In genomic region chr19:18233224-18233825, GRCh38 we compare ENCODE assay signal across 1 cellular context.
TF ChIP-seq lines count a peak whose summit lies in the region.

No MANE protein-coding gene starts in this region.

TF ChIP-seq in K562, 482 proteins besides CTCF, POLR2A, EP300 and RAD21 (continued from another document and continues in another):
- peak; percentile 31; the same call in 1 of the 2 replicates for TF ChIP-seq ZBTB2 (IDR thresholded peaks at IDR 0.05)
- TF ChIP-seq ZNF224 (CRISPR knock-in tag; IDR thresholded peaks at IDR 0.05) = peak; percentile 44; the same call in 1 of the 2 replicates
- peak; percentile 26; the same call in 1 of the 2 replicates for TF ChIP-seq CC2D1A (IDR thresholded peaks at IDR 0.05)
- 0 out of 2 replicates have a peak, but pooled peaks have one; percentile 38 for TF ChIP-seq NFE2 (IDR thresholded peaks at IDR 0.05; ENCODE audit: low read depth)
- TF ChIP-seq PCBP1 (IDR thresholded peaks at IDR 0.05; ENCODE audit: low read depth, low read length, poor library complexity, severe bottlenecking) = peak; percentile 15
- no peak for TF ChIP-seq TAF15 (IDR thresholded peaks at IDR 0.05; ENCODE audit: low read depth, low read length)
- TF ChIP-seq, protein P1, sequence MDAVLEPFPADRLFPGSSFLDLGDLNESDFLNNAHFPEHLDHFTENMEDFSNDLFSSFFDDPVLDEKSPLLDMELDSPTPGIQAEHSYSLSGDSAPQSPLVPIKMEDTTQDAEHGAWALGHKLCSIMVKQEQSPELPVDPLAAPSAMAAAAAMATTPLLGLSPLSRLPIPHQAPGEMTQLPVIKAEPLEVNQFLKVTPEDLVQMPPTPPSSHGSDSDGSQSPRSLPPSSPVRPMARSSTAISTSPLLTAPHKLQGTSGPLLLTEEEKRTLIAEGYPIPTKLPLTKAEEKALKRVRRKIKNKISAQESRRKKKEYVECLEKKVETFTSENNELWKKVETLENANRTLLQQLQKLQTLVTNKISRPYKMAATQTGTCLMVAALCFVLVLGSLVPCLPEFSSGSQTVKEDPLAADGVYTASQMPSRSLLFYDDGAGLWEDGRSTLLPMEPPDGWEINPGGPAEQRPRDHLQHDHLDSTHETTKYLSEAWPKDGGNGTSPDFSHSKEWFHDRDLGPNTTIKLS (IDR thresholded peaks at IDR 0.05; ENCODE audit: borderline replicate concordance, low read depth) = 0 out of 2 replicates have a peak, but pooled peaks have one; percentile 56
- no peak for TF ChIP-seq RFX7 (CRISPR knock-in tag; IDR thresholded peaks at IDR 0.05)
- peak; percentile 17; the same call in 1 of the 2 replicates for TF ChIP-seq ARID2 (IDR thresholded peaks at IDR 0.05)
- peak in 1 of 2 experiments; percentile 84; a peak in 2 of 4 replicates for TF ChIP-seq FOXA3 (CRISPR knock-in tag; conservative IDR thresholded peaks at IDR 0.05 in 1 of 2, IDR thresholded peaks at IDR 0.05 in 1 of 2)
- TF ChIP-seq ZNF316 (IDR thresholded peaks at IDR 0.05) = no peak
- TF ChIP-seq CHD7 (IDR thresholded peaks at IDR 0.05; ENCODE audit: low read depth, low read length) = no peak
- TF ChIP-seq AFF1 (IDR thresholded peaks at IDR 0.05; ENCODE audit: low read depth in 1 of 2, partially characterized antibody in 2 of 2) = peak in 1 of 2 experiments; percentile 99
- TF ChIP-seq ZNF644 (tag; IDR thresholded peaks at IDR 0.05; ENCODE audit: low read depth) = peak; percentile 82
- peak; percentile 84 for TF ChIP-seq LCOR (CRISPR knock-in tag; IDR thresholded peaks at IDR 0.05)
- no peak for TF ChIP-seq POLR2AphosphoS5 (IDR thresholded peaks at IDR 0.05; ENCODE audit: control insufficient read depth, insufficient read depth, low read depth, low read length)
- no peak for TF ChIP-seq CEBPZ (IDR thresholded peaks at IDR 0.05; ENCODE audit: borderline replicate concordance, low read depth, low read length)
- peak; percentile 96 for TF ChIP-seq SAP30 (IDR thresholded peaks at IDR 0.05; ENCODE audit: borderline replicate concordance, insufficient read depth, low read depth, low read length, poor library complexity, severe bottlenecking)
- no peak for TF ChIP-seq RAD51 (IDR thresholded peaks at IDR 0.05; ENCODE audit: borderline replicate concordance, low read depth)
- no peak for TF ChIP-seq ZNF780A (CRISPR knock-in tag; IDR thresholded peaks at IDR 0.05)
- no peak for TF ChIP-seq TBL1XR1 (IDR thresholded peaks at IDR 0.05; ENCODE audit: low read length in 2 of 2)
- TF ChIP-seq ZFP30 (CRISPR knock-in tag; IDR thresholded peaks at IDR 0.05; ENCODE audit: borderline replicate concordance) = no peak
- no peak for TF ChIP-seq SMAD1 (IDR thresholded peaks at IDR 0.05; ENCODE audit: low read depth, low read length, partially characterized antibody)
- TF ChIP-seq, protein P2, sequence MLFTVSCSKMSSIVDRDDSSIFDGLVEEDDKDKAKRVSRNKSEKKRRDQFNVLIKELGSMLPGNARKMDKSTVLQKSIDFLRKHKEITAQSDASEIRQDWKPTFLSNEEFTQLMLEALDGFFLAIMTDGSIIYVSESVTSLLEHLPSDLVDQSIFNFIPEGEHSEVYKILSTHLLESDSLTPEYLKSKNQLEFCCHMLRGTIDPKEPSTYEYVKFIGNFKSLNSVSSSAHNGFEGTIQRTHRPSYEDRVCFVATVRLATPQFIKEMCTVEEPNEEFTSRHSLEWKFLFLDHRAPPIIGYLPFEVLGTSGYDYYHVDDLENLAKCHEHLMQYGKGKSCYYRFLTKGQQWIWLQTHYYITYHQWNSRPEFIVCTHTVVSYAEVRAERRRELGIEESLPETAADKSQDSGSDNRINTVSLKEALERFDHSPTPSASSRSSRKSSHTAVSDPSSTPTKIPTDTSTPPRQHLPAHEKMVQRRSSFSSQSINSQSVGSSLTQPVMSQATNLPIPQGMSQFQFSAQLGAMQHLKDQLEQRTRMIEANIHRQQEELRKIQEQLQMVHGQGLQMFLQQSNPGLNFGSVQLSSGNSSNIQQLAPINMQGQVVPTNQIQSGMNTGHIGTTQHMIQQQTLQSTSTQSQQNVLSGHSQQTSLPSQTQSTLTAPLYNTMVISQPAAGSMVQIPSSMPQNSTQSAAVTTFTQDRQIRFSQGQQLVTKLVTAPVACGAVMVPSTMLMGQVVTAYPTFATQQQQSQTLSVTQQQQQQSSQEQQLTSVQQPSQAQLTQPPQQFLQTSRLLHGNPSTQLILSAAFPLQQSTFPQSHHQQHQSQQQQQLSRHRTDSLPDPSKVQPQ (CRISPR knock-in tag; IDR thresholded peaks at IDR 0.05; ENCODE audit: borderline replicate concordance) = no peak
- 0 out of 2 replicates have a peak, but pooled peaks have one; percentile 29 for TF ChIP-seq BCOR (IDR thresholded peaks at IDR 0.05)
- TF ChIP-seq SAFB2 (IDR thresholded peaks at IDR 0.05; ENCODE audit: borderline replicate concordance, low read depth, low read length, severe bottlenecking) = no peak
- TF ChIP-seq ZFPM2 (CRISPR knock-in tag; IDR thresholded peaks at IDR 0.05) = no peak
- TF ChIP-seq CBX3 (IDR thresholded peaks at IDR 0.05; ENCODE audit: borderline replicate concordance in 1 of 2, low read length in 2 of 2) = peak in 1 of 2 experiments; percentile 43; a peak in 1 of 3 replicates
- TF ChIP-seq PTRF (tag; IDR thresholded peaks at IDR 0.05) = no peak
- no peak for TF ChIP-seq GATAD2B (IDR thresholded peaks at IDR 0.05; ENCODE audit: borderline replicate concordance)
- TF ChIP-seq CCNT2 (IDR thresholded peaks at IDR 0.05; ENCODE audit: borderline replicate concordance, extremely low read depth, insufficient read length, low read depth, low read length) = no peak
- TF ChIP-seq CREM (IDR thresholded peaks at IDR 0.05; ENCODE audit: low read depth) = peak; percentile 61; the same call in 1 of the 2 replicates
